10 cellular contexts compared by ENCODE assay signal in genomic region chr3:139458348-139458747, GRCh38. TPM values are rescaled to one million over a fixed set of nuclear protein-coding genes. Genes with fewer than 3 reads are reported as not detected.
"Had no signal": no experiment of that assay in that cellular context is flagged by ENCODE, and none has a peak within 500 bp of the region (broad histone marks: within the 10 kb centered on the region; RNA-seq: fewer than 3 reads in every experiment).

No MANE protein-coding gene starts in this region.

- H3K27ac ChIP-seq: GM23248, HL-60 had no signal

- H3K4me3 ChIP-seq: GM23248 had no signal

- H2AFZ ChIP-seq: GM23248 had no signal

- DNase-seq: GM23248, GOT3, H9, HCEC 1CT, Kasumi-1, KG1 had no signal

- FAIRE-seq: H54 had no signal

- H3K9ac ChIP-seq: GM23248 had no signal

RNA-seq across cellular contexts. Expression of gene RBP2, which starts 18.0 kb away (rescaled TPM):
- total RNA-seq: GM23248, H9, HT1080 had no signal
- polyA plus RNA-seq: GM23248, IgD-negative memory B cell had no signal
